In the genomic region with DNA sequence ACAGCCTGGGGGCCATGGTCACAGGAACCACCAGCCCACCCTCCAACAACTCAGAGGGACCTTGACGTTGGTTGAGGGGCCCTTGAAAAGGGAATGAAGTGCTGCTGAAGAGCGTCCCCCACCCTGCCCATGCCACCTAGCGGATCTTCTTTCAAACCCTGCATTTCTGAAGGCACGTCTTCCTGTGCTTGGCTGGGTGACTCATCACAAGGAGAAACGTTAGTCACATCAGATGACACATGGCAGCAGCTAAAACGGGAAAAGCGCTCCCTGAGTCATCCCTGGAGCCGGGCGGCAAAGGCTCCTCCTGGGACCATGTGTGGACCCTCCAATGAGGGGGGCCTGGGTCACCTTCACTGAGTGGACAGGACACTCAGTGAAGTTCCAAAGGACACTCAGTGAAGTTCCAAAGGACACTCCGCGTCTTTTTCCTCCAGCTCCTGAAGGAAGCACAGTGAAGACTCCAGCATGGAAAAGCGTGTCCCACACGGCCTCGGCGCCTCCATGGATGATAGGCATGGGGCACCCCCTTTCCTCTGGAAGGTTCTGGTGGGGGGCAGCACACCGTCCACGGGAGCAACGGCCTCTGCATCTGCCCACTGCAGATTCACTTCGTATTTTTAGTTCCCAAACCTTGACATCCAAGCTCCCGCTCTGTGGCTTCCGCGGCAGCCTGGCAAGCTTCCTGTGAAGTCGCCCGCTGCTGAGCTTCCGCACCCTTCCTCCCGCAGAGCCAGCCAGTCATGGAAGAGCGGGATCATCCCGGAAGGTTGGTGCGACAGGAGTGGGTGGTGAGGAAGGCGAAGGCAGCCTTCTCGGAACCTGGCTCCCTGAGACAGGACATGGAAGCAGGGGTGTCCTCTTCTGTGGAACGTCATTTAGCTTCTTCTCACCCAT, we compare ENCODE assay signal across 8 cellular contexts.
DNase-seq lines count a peak whose midpoint lies in the region; ATAC-seq lines count a peak whose summit lies in the region.
"Had no signal": no experiment of that assay in that cellular context is flagged by ENCODE, and none has a peak within 500 bp of the region (broad histone marks: within the 10 kb centered on the region; RNA-seq: fewer than 3 reads in every experiment).

No MANE protein-coding gene starts in this region.

- H3K79me2 ChIP-seq in Karpas-422 (ENCODE audit: low read length) = no peaks in the 10 kb centered on the region

- no peak overlapping the region for H3K4me3 ChIP-seq in Karpas-422 (ENCODE audit: low read length)
- no peak overlapping the region for H3K4me3 ChIP-seq in CD8-positive, alpha-beta memory T cell (ENCODE audit: low read length)

- peaks cover 41% of the 10 kb centered on the region for H3K4me1 Mint-ChIP-seq in activated T-cell treated with anti-CD3 and anti-CD28 coated beads, Interleukin-2, amount 50 U/mL, for 72 hours (ENCODE audit: low read depth)
- H3K4me1 Mint-ChIP-seq in CD8-positive, alpha-beta memory T cell = peaks cover 23 to 34% (median 33%) of the 10 kb centered on the region in 3 donors

- POLR2A ChIA-PET in CD8-positive, alpha-beta memory T cell (lab: Charles Lee) = no interaction called here

- H3K9me3 Mint-ChIP-seq in activated T-cell treated with anti-CD3 and anti-CD28 coated beads, Interleukin-2, amount 50 U/mL, for 72 hours = peaks cover 11 to 12% of the 10 kb centered on the region in 2 donors
- no peaks in the 10 kb centered on the region for H3K9me3 Mint-ChIP-seq in CD8-positive, alpha-beta memory T cell

- H3K27me3 Mint-ChIP-seq in activated T-cell treated with anti-CD3 and anti-CD28 coated beads, Interleukin-2, amount 50 U/mL, for 72 hours (ENCODE audit: low read depth) = no peaks in the 10 kb centered on the region
- H3K27me3 Mint-ChIP-seq in CD8-positive, alpha-beta memory T cell = no peaks in the 10 kb centered on the region

- H3K36me3 Mint-ChIP-seq in activated T-cell treated with anti-CD3 and anti-CD28 coated beads, Interleukin-2, amount 50 U/mL, for 72 hours (ENCODE audit: insufficient read depth in 2 of 2) = peaks cover 13 to 14% of the 10 kb centered on the region in 2 donors
- no peaks in the 10 kb centered on the region for H3K36me3 Mint-ChIP-seq in CD8-positive, alpha-beta memory T cell

- H3K36me3 ChIP-seq in Karpas-422 (ENCODE audit: insufficient read depth, low read length) = no peaks in the 10 kb centered on the region
- H3K36me3 ChIP-seq in CD8-positive, alpha-beta memory T cell (ENCODE audit: insufficient read depth, low read length) = no peaks in the 10 kb centered on the region

- DNase-seq in EH (ENCODE audit: low read depth) (peak; percentile 1), Karpas-422 (peak; percentile 59), kidney tubule cell (ENCODE audit: low spot score) (peak; percentile 77), GF-D8 (lab: John Stamatoyannopoulos, UW) (no peak)
- DNase-seq in activated T-cell treated with anti-CD3 and anti-CD28 coated beads, Interleukin-2, amount 50 U/mL, for 72 hours = peak in 1 of 2 donors; percentile 13
- no peak for DNase-seq in CD8-positive, alpha-beta memory T cell
- DNase-seq: naive thymus-derived CD4-positive, alpha-beta T cell had no signal

- no peak overlapping the region for H3K27ac Mint-ChIP-seq in activated T-cell treated with anti-CD3 and anti-CD28 coated beads, Interleukin-2, amount 50 U/mL, for 72 hours
- no peak overlapping the region for H3K27ac Mint-ChIP-seq in CD8-positive, alpha-beta memory T cell

- H3K4me2 ChIP-seq in Karpas-422 (ENCODE audit: low read depth, low read length, poor library complexity, severe bottlenecking) = no peak overlapping the region

- H3K27ac ChIP-seq in Karpas-422 (ENCODE audit: low read length) = no peak overlapping the region
- H3K27ac ChIP-seq in CD8-positive, alpha-beta memory T cell (ENCODE audit: low read depth, low read length) = no peak overlapping the region

- H4K20me1 ChIP-seq in Karpas-422 (ENCODE audit: insufficient read depth, low read depth, low read length) = no peaks in the 10 kb centered on the region

- H3K4me1 ChIP-seq in Karpas-422 (ENCODE audit: low read length) = peaks cover 24% of the 10 kb centered on the region
- no peaks in the 10 kb centered on the region for H3K4me1 ChIP-seq in CD8-positive, alpha-beta memory T cell (ENCODE audit: insufficient read depth, low read length)

- H3K9ac ChIP-seq in Karpas-422 (ENCODE audit: low read length) = no peak overlapping the region

- peak; percentile 20 to 22 for ATAC-seq in activated T-cell treated with anti-CD3 and anti-CD28 coated beads, Interleukin-2, amount 50 U/mL, for 72 hours (replicated peaks in 1 of 2)
- ATAC-seq in GM21737 (IDR thresholded peaks at IDR 0.05; ENCODE audit: unreplicated experiment) = no peak
- ATAC-seq: naive thymus-derived CD4-positive, alpha-beta T cell had no signal

- no peaks in the 10 kb centered on the region for H3K9me2 ChIP-seq in Karpas-422 (replicated peaks; ENCODE audit: insufficient read depth, low read length)

- H2AFZ ChIP-seq in Karpas-422 (ENCODE audit: low read length) = no peak overlapping the region

- H3K27me3 ChIP-seq in Karpas-422 (ENCODE audit: low read length) = no peaks in the 10 kb centered on the region
- no peaks in the 10 kb centered on the region for H3K27me3 ChIP-seq in CD8-positive, alpha-beta memory T cell (ENCODE audit: insufficient read depth, low read length, poor library complexity, severe bottlenecking)

- peak overlapping the region in 1 of 2 donors; percentile 11 for H3K4me3 Mint-ChIP-seq in activated T-cell treated with anti-CD3 and anti-CD28 coated beads, Interleukin-2, amount 50 U/mL, for 72 hours
- H3K4me3 Mint-ChIP-seq in CD8-positive, alpha-beta memory T cell = no peak overlapping the region

- CTCF ChIA-PET in CD8-positive, alpha-beta memory T cell (lab: Charles Lee) = no interaction called here

- no peaks in the 10 kb centered on the region for H3K9me3 ChIP-seq in Karpas-422 (ENCODE audit: low read length)
- H3K9me3 ChIP-seq in CD8-positive, alpha-beta memory T cell (ENCODE audit: low read length) = no peaks in the 10 kb centered on the region

Comparison
In these comparisons a context has a peak if more than half of its experiments do, and no peak if none do; other contexts are left out.
1. DNase-seq: peak in EH (single experiment), Karpas-422 (single experiment) and kidney tubule cell (single experiment); none in CD8-positive, alpha-beta memory T cell (0 of 5) and GF-D8 (single experiment).